In genomic region chr2:230666885-230667712, GRCh38 we compare ENCODE assay signal across 10 cellular contexts. TPM values are rescaled to one million over a fixed set of nuclear protein-coding genes. Genes with fewer than 3 reads are reported as not detected.
DNase-seq lines count a peak whose midpoint lies in the region; ATAC-seq and TF ChIP-seq lines count a peak whose summit lies in the region.
"Had no signal": no experiment of that assay in that cellular context is flagged by ENCODE, and none has a peak within 500 bp of the region (broad histone marks: within the 10 kb centered on the region; RNA-seq: fewer than 3 reads in every experiment).

No MANE protein-coding gene starts in this region.

- H3K4me3 Mint-ChIP-seq in T-helper 1 cell treated with Interleukin-12 subunit alpha and Interleukin-12 subunit beta and Interleukin-4 antibody, amounts not matched to agents 30 μg/mL and 1 μg/mL, for 36 hours: peak overlapping the region; percentile 57
- H3K4me3 Mint-ChIP-seq in stimulated activated naive B cell treated with anti-CD40 and anti-IgM and Interleukin-4, amounts not matched to agents 10 μg/mL and 1 μg/mL and 100 μg/mL, for 72 hours: peak overlapping the region in 1 of 2 donors; percentile 36

- peaks cover 83% of the 10 kb centered on the region for H3K4me1 Mint-ChIP-seq in T-helper 1 cell treated with Interleukin-12 subunit alpha and Interleukin-12 subunit beta and Interleukin-4 antibody, amounts not matched to agents 30 μg/mL and 1 μg/mL, for 36 hours (ENCODE audit: low read depth)
- H3K4me1 Mint-ChIP-seq in stimulated activated naive B cell treated with anti-CD40 and anti-IgM and Interleukin-4, amounts not matched to agents 10 μg/mL and 1 μg/mL and 100 μg/mL, for 72 hours: peaks cover 63 to 94% of the 10 kb centered on the region in 2 donors

- ATAC-seq in stimulated activated naive B cell treated with anti-CD40 and anti-IgM and Interleukin-4, amounts not matched to agents 10 μg/mL and 1 μg/mL and 100 μg/mL, for 72 hours (replicated peaks): peak; percentile 56 to 59
- no peak for ATAC-seq in HG02610 (IDR thresholded peaks at IDR 0.05; ENCODE audit: unreplicated experiment)

- H3K36me3 Mint-ChIP-seq in T-helper 1 cell treated with Interleukin-12 subunit alpha and Interleukin-12 subunit beta and Interleukin-4 antibody, amounts not matched to agents 30 μg/mL and 1 μg/mL, for 36 hours (ENCODE audit: low read depth): peaks cover 4% of the 10 kb centered on the region
- H3K36me3 Mint-ChIP-seq in stimulated activated naive B cell treated with anti-CD40 and anti-IgM and Interleukin-4, amounts not matched to agents 10 μg/mL and 1 μg/mL and 100 μg/mL, for 72 hours: no peaks in the 10 kb centered on the region

- no peaks in the 10 kb centered on the region for H3K9me3 Mint-ChIP-seq in T-helper 1 cell treated with Interleukin-12 subunit alpha and Interleukin-12 subunit beta and Interleukin-4 antibody, amounts not matched to agents 30 μg/mL and 1 μg/mL, for 36 hours
- peaks cover 0 to 2% of the 10 kb centered on the region in 2 donors for H3K9me3 Mint-ChIP-seq in stimulated activated naive B cell treated with anti-CD40 and anti-IgM and Interleukin-4, amounts not matched to agents 10 μg/mL and 1 μg/mL and 100 μg/mL, for 72 hours
- H3K9me3 Mint-ChIP-seq: central memory CD8-positive, alpha-beta T cell had no signal

- peak; percentile 39 for DNase-seq in activated CD4-positive, alpha-beta T cell treated with anti-CD3 and anti-CD28 coated beads for 48 hours
- no peak for DNase-seq in activated CD4-positive, alpha-beta T cell treated with anti-CD3 and anti-CD28 coated beads for 4 hours
- peak in 1 of 2 donors; percentile 27 for DNase-seq in cardiac muscle cell (ENCODE audit: low read depth in 1 of 2, low spot score in 1 of 2)
- DNase-seq in stimulated activated naive B cell treated with anti-CD40 and anti-IgM and Interleukin-4, amounts not matched to agents 10 μg/mL and 1 μg/mL and 100 μg/mL, for 72 hours: no peak
- no peak for DNase-seq in NCI-H2227 (lab: John Stamatoyannopoulos, UW; ENCODE audit: unreplicated experiment)
- DNase-seq in mesenteric fat pad (ENCODE audit: low spot score): no peak
- DNase-seq: ACHN had no signal

- H3K36me3 ChIP-seq in cardiac muscle cell: no peaks in the 10 kb centered on the region

- no peaks in the 10 kb centered on the region for H3K27me3 Mint-ChIP-seq in T-helper 1 cell treated with Interleukin-12 subunit alpha and Interleukin-12 subunit beta and Interleukin-4 antibody, amounts not matched to agents 30 μg/mL and 1 μg/mL, for 36 hours (ENCODE audit: low read depth)
- no peaks in the 10 kb centered on the region for H3K27me3 Mint-ChIP-seq in stimulated activated naive B cell treated with anti-CD40 and anti-IgM and Interleukin-4, amounts not matched to agents 10 μg/mL and 1 μg/mL and 100 μg/mL, for 72 hours
- H3K27me3 Mint-ChIP-seq: central memory CD8-positive, alpha-beta T cell had no signal

- H3K27me3 ChIP-seq in cardiac muscle cell: no peaks in the 10 kb centered on the region

- no peak overlapping the region for H3K4me3 ChIP-seq in cardiac muscle cell

- peak overlapping the region; percentile 22 for H3K27ac ChIP-seq in cardiac muscle cell

- H3K9me3 ChIP-seq in cardiac muscle cell (ENCODE audit: low read depth): no peaks in the 10 kb centered on the region

- peak overlapping the region; percentile 84 for H3K27ac Mint-ChIP-seq in T-helper 1 cell treated with Interleukin-12 subunit alpha and Interleukin-12 subunit beta and Interleukin-4 antibody, amounts not matched to agents 30 μg/mL and 1 μg/mL, for 36 hours
- H3K27ac Mint-ChIP-seq in stimulated activated naive B cell treated with anti-CD40 and anti-IgM and Interleukin-4, amounts not matched to agents 10 μg/mL and 1 μg/mL and 100 μg/mL, for 72 hours: peak overlapping the region; percentile 90

- peaks cover 17% of the 10 kb centered on the region for H3K4me1 ChIP-seq in cardiac muscle cell (ENCODE audit: low read depth)

- TF ChIP-seq CTCF in cardiac muscle cell (IDR thresholded peaks at IDR 0.05; ENCODE audit: low read depth, low read length): no peak

RNA-seq across cellular contexts. Expression of gene CAB39, which starts 45.5 kb away (rescaled TPM):
- total RNA-seq in cardiac muscle cell (31.9 and 32.3 TPM in 2 replicates), mesenteric fat pad (94.0 TPM)
- polyA plus RNA-seq in cardiac muscle cell: 36.2 and 36.7 TPM in 2 replicates
